31 cellular contexts compared by ENCODE assay signal in genomic region chr4:99362768-99363167, GRCh38. TPM values are rescaled to one million over a fixed set of nuclear protein-coding genes. Genes with fewer than 3 reads are reported as not detected.
DNase-seq lines count a peak whose midpoint lies in the region; ATAC-seq and TF ChIP-seq lines count a peak whose summit lies in the region.
"Had no signal": no experiment of that assay in that cellular context is flagged by ENCODE, and none has a peak within 500 bp of the region (broad histone marks: within the 10 kb centered on the region; RNA-seq: fewer than 3 reads in every experiment).

No MANE protein-coding gene starts in this region.

- H3K4me3 ChIP-seq in fibroblast of villous mesenchyme (ENCODE audit: low read depth, low read length) (no peak overlapping the region), psoas muscle (no peak overlapping the region)
- H3K4me3 ChIP-seq: A549, pancreas, right lobe of liver, suprapubic skin, vagina had no signal

- CTCF ChIA-PET in RWPE1 (lab: Yijun Ruan, JAX): no interaction called here

- H3K27ac ChIP-seq in psoas muscle: no peak overlapping the region
- H3K27ac ChIP-seq in RWPE1: no peak overlapping the region
- H3K27ac ChIP-seq: A549, pancreas, right lobe of liver, suprapubic skin had no signal

- POLR2A ChIA-PET in RWPE1 (lab: Yijun Ruan, JAX; ENCODE audit: low non-redundant PET): no interaction called here

- TF ChIP-seq CTCF in fibroblast of villous mesenchyme (IDR thresholded peaks at IDR 0.05; ENCODE audit: insufficient read depth, low read depth, low read length): no peak
- no peak for TF ChIP-seq CTCF in psoas muscle (IDR thresholded peaks at IDR 0.05)
- TF ChIP-seq CTCF in RWPE1 (conservative IDR thresholded peaks at IDR 0.05; ENCODE audit: low read depth): no peak

- no peaks in the 10 kb centered on the region for H3K36me3 ChIP-seq in psoas muscle (ENCODE audit: insufficient read depth in 1 of 2, low read depth in 1 of 2)
- H3K36me3 ChIP-seq: pancreas, right lobe of liver, suprapubic skin, vagina had no signal

- peaks cover 15% of the 10 kb centered on the region for H3K9me3 ChIP-seq in psoas muscle
- H3K9me3 ChIP-seq: A549, pancreas, right lobe of liver, SK-N-SH, suprapubic skin, vagina had no signal

- H3K4me1 ChIP-seq in psoas muscle: no peaks in the 10 kb centered on the region
- H3K4me1 ChIP-seq: A549, right lobe of liver, vagina had no signal

- intact Hi-C loops in Right ventricle myocardium inferior (cut with DNase I): no loop called here
- intact Hi-C loops in cardiac septum (cut with DNase I): no loop called here
- intact Hi-C loops in psoas muscle (cut with DNase I): no loop called here

- peak; percentile 77 for DNase-seq in Right ventricle myocardium inferior (ENCODE audit: missing footprints)
- DNase-seq in cardiac septum (ENCODE audit: low spot score): no peak
- peak; percentile 24 for DNase-seq in fibroblast of villous mesenchyme (ENCODE audit: low read depth)
- DNase-seq in psoas muscle: peak; percentile 21 to 64
- DNase-seq in RWPE1 (ENCODE audit: low spot score): no peak
- DNase-seq in kidney tubule cell (ENCODE audit: low spot score): no peak
- DNase-seq: activated CD4-positive, alpha-beta memory T cell treated with anti-CD3 and anti-CD28 coated beads, Interleukin-2, amount 10 ng/mL, durations not matched to agents 7 days and 5 days; activated CD4-positive, alpha-beta T cell treated with anti-CD3 and anti-CD28 coated beads for 1 hour; activated T-cell treated with anti-CD3 and anti-CD28 coated beads for 4 hours; AML-193; CD4-positive, alpha-beta T cell; cerebellar nuclear complex; H7; kidney; NCI-H1105; NCI-H1930; NCI-H748 treated with DMSO at 0.1 percent for 48 hours; pancreas; right lobe of liver; RPMI8226; SK-N-SH; stimulated activated CD4-positive, alpha-beta T cell treated with anti-CD3 and anti-CD28 coated beads, Interleukin-4, amount 100 ng/mL, for 24 hours had no signal

- H3K27me3 ChIP-seq in psoas muscle (ENCODE audit: insufficient read depth in 3 of 3, low read length in 2 of 3): no peaks in the 10 kb centered on the region
- H3K27me3 ChIP-seq: pancreas, right lobe of liver, suprapubic skin, vagina had no signal

- peak; percentile 96 for ATAC-seq in Right ventricle myocardium inferior
- ATAC-seq in psoas muscle: peak in 3 of 4 donors; percentile 44 to 61 (median 46)
- no peak for ATAC-seq in activated CD4-positive, CD25-positive, alpha-beta regulatory T cell treated with anti-CD3 and anti-CD28 coated beads, Interleukin-2, amount 50 U/mL, for 24 hours
- no peak for ATAC-seq in GM21423 (IDR thresholded peaks at IDR 0.05; ENCODE audit: unreplicated experiment)
- ATAC-seq: A549; stimulated activated effector memory CD8-positive, alpha-beta T cell treated with anti-CD3 and anti-CD28 coated beads, Interleukin-12 subunit alpha, Interleukin-12 subunit beta, amount 100 ng/mL, for 72 hours had no signal

RNA-seq across cellular contexts. Expression of gene ADH1C, which starts 10.2 kb away (rescaled TPM):
- 7.5 TPM for total RNA-seq in Right ventricle myocardium inferior
- total RNA-seq in cardiac septum: 4.0 TPM
- total RNA-seq in fibroblast of villous mesenchyme: 1.3 TPM in 1 of 2 replicates, not detected in the other
- total RNA-seq in psoas muscle: 1 to 10 TPM; 1.8 to 5.4 (median 3.4) TPM
- 10 to 100 TPM in 1 of 3 donors, 1 to 10 TPM in 2; 4.7 to 10.6 (median 6.4) TPM for polyA plus RNA-seq in psoas muscle
- total RNA-seq: activated CD4-positive, alpha-beta memory T cell treated with anti-CD3 and anti-CD28 coated beads, Interleukin-2, amount 10 ng/mL, durations not matched to agents 7 days and 5 days; CD4-positive, alpha-beta T cell; endothelial cell of umbilical vein; G401; H7; neural crest cell had no signal
- polyA plus RNA-seq: A549, endothelial cell of umbilical vein, SK-N-SH had no signal

RNA-seq across cellular contexts. Expression of gene ADH1B, which starts 41.6 kb away (rescaled TPM):
- total RNA-seq in Right ventricle myocardium inferior: 155 TPM
- 12.6 TPM for total RNA-seq in cardiac septum
- total RNA-seq in fibroblast of villous mesenchyme: 0.32 and 0.43 TPM in 2 replicates
- total RNA-seq in psoas muscle: 100 to 1,000 TPM in 1 of 4 donors, 10 to 100 TPM in 3; 60.2 to 111 (median 85.1) TPM
- 10 to 100 TPM; 54.1 to 73.0 (median 57.5) TPM for polyA plus RNA-seq in psoas muscle
- total RNA-seq: activated CD4-positive, alpha-beta memory T cell treated with anti-CD3 and anti-CD28 coated beads, Interleukin-2, amount 10 ng/mL, durations not matched to agents 7 days and 5 days; CD4-positive, alpha-beta T cell; endothelial cell of umbilical vein; G401; H7; neural crest cell had no signal
- polyA plus RNA-seq: A549, endothelial cell of umbilical vein, SK-N-SH had no signal

Comparison
In these comparisons a context has a peak if more than half of its experiments do, and no peak if none do; other contexts are left out.
1. DNase-seq: peak in Right ventricle myocardium inferior (single experiment), fibroblast of villous mesenchyme (single experiment) and psoas muscle (2 of 2); none in cardiac septum (single experiment), RWPE1 (single experiment) and kidney tubule cell (single experiment).
2. ATAC-seq: peak in Right ventricle myocardium inferior (single experiment) and psoas muscle (3 of 4); none in activated CD4-positive, CD25-positive, alpha-beta regulatory T cell treated with anti-CD3 and anti-CD28 coated beads, Interleukin-2, amount 50 U/mL, for 24 hours (0 of 2) and GM21423 (single experiment).